ENCODE assay signal across 1 cellular context in the genomic region with DNA sequence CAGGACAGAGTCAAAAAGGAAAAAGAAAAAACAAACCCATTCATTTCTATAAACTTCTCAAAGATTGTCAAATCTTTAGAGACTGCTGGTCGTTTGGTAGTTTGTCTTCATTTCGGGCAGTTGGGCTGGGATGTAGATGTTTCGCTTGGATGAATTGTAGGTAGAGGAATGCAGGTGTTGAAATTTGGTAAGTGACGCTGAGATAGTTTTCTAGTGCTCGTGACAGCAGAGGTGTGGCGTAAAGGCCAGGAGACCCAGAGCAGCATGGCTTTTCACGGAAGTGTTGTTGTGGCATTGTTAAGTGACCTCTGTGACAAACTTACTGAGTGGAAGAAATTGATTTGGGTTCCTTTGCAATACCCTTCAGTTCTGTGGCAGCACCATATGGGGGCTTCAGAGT.
TF ChIP-seq lines count a peak whose summit lies in the region.

No MANE protein-coding gene starts in this region.

TF ChIP-seq in GM23338, 12 proteins besides CTCF, POLR2A, EP300 and RAD21 (continued from another document):
- TF ChIP-seq, protein P1, sequence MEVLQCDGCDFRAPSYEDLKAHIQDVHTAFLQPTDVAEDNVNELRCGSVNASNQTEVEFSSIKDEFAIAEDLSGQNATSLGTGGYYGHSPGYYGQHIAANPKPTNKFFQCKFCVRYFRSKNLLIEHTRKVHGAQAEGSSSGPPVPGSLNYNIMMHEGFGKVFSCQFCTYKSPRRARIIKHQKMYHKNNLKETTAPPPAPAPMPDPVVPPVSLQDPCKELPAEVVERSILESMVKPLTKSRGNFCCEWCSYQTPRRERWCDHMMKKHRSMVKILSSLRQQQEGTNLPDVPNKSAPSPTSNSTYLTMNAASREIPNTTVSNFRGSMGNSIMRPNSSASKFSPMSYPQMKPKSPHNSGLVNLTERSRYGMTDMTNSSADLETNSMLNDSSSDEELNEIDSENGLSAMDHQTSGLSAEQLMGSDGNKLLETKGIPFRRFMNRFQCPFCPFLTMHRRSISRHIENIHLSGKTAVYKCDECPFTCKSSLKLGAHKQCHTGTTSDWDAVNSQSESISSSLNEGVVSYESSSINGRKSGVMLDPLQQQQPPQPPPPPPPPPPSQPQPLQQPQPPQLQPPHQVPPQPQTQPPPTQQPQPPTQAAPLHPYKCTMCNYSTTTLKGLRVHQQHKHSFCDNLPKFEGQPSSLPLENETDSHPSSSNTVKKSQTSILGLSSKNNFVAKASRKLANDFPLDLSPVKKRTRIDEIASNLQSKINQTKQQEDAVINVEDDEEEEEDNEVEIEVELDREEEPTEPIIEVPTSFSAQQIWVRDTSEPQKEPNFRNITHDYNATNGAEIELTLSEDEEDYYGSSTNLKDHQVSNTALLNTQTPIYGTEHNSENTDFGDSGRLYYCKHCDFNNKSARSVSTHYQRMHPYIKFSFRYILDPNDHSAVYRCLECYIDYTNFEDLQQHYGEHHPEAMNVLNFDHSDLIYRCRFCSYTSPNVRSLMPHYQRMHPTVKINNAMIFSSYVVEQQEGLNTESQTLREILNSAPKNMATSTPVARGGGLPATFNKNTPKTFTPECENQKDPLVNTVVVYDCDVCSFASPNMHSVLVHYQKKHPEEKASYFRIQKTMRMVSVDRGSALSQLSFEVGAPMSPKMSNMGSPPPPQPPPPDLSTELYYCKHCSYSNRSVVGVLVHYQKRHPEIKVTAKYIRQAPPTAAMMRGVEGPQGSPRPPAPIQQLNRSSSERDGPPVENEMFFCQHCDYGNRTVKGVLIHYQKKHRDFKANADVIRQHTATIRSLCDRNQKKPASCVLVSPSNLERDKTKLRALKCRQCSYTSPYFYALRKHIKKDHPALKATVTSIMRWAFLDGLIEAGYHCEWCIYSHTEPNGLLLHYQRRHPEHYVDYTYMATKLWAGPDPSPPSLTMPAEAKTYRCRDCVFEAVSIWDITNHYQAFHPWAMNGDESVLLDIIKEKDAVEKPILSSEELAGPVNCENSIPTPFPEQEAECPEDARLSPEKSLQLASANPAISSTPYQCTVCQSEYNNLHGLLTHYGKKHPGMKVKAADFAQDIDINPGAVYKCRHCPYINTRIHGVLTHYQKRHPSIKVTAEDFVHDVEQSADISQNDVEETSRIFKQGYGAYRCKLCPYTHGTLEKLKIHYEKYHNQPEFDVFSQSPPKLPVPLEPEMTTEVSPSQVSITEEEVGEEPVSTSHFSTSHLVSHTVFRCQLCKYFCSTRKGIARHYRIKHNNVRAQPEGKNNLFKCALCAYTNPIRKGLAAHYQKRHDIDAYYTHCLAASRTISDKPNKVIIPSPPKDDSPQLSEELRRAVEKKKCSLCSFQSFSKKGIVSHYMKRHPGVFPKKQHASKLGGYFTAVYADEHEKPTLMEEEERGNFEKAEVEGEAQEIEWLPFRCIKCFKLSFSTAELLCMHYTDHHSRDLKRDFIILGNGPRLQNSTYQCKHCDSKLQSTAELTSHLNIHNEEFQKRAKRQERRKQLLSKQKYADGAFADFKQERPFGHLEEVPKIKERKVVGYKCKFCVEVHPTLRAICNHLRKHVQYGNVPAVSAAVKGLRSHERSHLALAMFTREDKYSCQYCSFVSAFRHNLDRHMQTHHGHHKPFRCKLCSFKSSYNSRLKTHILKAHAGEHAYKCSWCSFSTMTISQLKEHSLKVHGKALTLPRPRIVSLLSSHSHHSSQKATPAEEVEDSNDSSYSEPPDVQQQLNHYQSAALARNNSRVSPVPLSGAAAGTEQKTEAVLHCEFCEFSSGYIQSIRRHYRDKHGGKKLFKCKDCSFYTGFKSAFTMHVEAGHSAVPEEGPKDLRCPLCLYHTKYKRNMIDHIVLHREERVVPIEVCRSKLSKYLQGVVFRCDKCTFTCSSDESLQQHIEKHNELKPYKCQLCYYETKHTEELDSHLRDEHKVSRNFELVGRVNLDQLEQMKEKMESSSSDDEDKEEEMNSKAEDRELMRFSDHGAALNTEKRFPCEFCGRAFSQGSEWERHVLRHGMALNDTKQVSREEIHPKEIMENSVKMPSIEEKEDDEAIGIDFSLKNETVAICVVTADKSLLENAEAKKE (CRISPR knock-in tag; IDR thresholded peaks at IDR 0.05), result no peak
- no peak for TF ChIP-seq POLR2AphosphoS5 (IDR thresholded peaks at IDR 0.05; ENCODE audit: low read depth)
- TF ChIP-seq ZNF331 (CRISPR knock-in tag; IDR thresholded peaks at IDR 0.05; ENCODE audit: low read depth), result no peak
- TF ChIP-seq ZNF114 (CRISPR knock-in tag; IDR thresholded peaks at IDR 0.05), result no peak
- TF ChIP-seq NANOG (IDR thresholded peaks at IDR 0.05; ENCODE audit: borderline replicate concordance), result no peak
- TF ChIP-seq EZH2 (IDR thresholded peaks at IDR 0.05; ENCODE audit: low read depth, unreplicated experiment), result no peak
